8 cellular contexts compared by ENCODE assay signal in the genomic region with DNA sequence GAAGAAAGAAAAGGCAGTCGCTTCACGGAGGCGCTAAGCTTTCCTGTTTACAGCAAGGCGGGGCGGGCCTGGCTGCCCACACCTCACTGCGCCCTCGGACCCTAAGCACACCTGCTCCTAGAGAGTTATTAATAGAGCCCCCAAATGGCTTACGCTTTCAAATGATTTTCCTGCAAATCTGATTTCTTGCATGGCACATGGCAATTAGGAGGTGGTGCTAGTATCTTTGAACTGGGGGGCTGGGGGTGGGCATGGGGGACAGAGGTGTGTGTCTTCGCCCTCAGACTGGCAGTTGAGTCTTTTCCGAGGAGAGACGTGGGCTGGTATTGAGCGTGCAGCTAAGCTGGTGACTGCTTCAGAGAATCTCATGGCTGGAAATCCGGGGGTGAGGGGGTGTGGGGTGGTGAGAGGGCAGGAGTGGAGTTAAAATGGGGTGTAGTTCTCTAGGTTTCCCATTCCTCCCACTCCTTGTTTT. TPM values are rescaled to one million over a fixed set of nuclear protein-coding genes. Genes with fewer than 3 reads are reported as not detected.
DNase-seq lines count a peak whose midpoint lies in the region; ATAC-seq and TF ChIP-seq lines count a peak whose summit lies in the region.

No MANE protein-coding gene starts in this region.

- H2AK5ac ChIP-seq in H9 (ENCODE audit: insufficient read length, low read length) = no peak overlapping the region
- peak overlapping the region; percentile 23 for H2AK5ac ChIP-seq in neuronal stem cell (ENCODE audit: low read depth, low read length)
- H2AK5ac ChIP-seq in trophoblast cell (ENCODE audit: low read length) = no peak overlapping the region

- H3K4me1 ChIP-seq in H9 (ENCODE audit: insufficient read depth, low read length) = peaks cover 2% of the 10 kb centered on the region; the same call in 1 of the 2 replicates
- peaks cover 6 to 21% of the 10 kb centered on the region in 2 donors for H3K4me1 ChIP-seq in duodenal mucosa (ENCODE audit: control insufficient read depth in 1 of 2, insufficient read depth in 2 of 2, low read length in 2 of 2)
- H3K4me1 ChIP-seq in neuronal stem cell (ENCODE audit: control insufficient read depth in 2 of 2, insufficient read depth in 1 of 2, low read depth in 1 of 2, low read length in 2 of 2) = peaks cover 5 to 8% of the 10 kb centered on the region in 2 donors
- H3K4me1 ChIP-seq in trophoblast cell (ENCODE audit: control insufficient read depth in 1 of 2, insufficient read depth in 2 of 2, low read length in 2 of 2) = peaks cover 0 to 4% of the 10 kb centered on the region in 2 experiments

- H3K23ac ChIP-seq in H9 (ENCODE audit: insufficient read length, low read depth, low read length) (no peak overlapping the region), neuronal stem cell (ENCODE audit: low read depth, low read length, poor library complexity) (no peak overlapping the region), trophoblast cell (ENCODE audit: low read length) (no peak overlapping the region)

- H2BK12ac ChIP-seq in H9 (ENCODE audit: insufficient read length, low read depth, low read length) (no peak overlapping the region), neuronal stem cell (ENCODE audit: low read length) (no peak overlapping the region), trophoblast cell (ENCODE audit: low read length) (no peak overlapping the region)

- H2AFZ ChIP-seq in H9 (ENCODE audit: low read length) = no peak overlapping the region
- H2AFZ ChIP-seq in neuronal stem cell (ENCODE audit: low read length) = peak overlapping the region; percentile 17
- no peak overlapping the region for H2AFZ ChIP-seq in trophoblast cell (ENCODE audit: insufficient read depth, low read length, poor library complexity)

- H3K79me2 ChIP-seq in H9 (ENCODE audit: insufficient read depth, low read length) (no peaks in the 10 kb centered on the region), trophoblast cell (ENCODE audit: control insufficient read depth, insufficient read depth, low read length, poor library complexity) (no peaks in the 10 kb centered on the region)

- H4K20me1 ChIP-seq in H9 (ENCODE audit: control insufficient read depth, insufficient read depth, insufficient read length) = no peaks in the 10 kb centered on the region

- H3K36me3 ChIP-seq in duodenal mucosa (ENCODE audit: control insufficient read depth in 1 of 2, insufficient read depth in 2 of 2, low read length in 2 of 2) (no peaks in the 10 kb centered on the region), neuronal stem cell (replicated peaks in 1 of 2; ENCODE audit: control insufficient read depth in 2 of 2, insufficient read depth in 2 of 2, low read length in 2 of 2) (peaks cover 18 to 43% of the 10 kb centered on the region in 2 donors), trophoblast cell (ENCODE audit: control insufficient read depth in 1 of 2, insufficient read depth in 2 of 2, low read length in 2 of 2) (no peaks in the 10 kb centered on the region)

- H2BK15ac ChIP-seq in H9 (ENCODE audit: low read depth, low read length) (no peak overlapping the region), neuronal stem cell (ENCODE audit: low read length) (no peak overlapping the region)

- peak overlapping the region; percentile 18 to 91; a peak in 4 of 5 replicates for H3K4me3 Mint-ChIP-seq in H9

- DNase-seq in H9 = no peak
- DNase-seq in neuronal stem cell (ENCODE audit: low spot score) = no peak
- no peak for DNase-seq in trophoblast cell
- no peak for DNase-seq in globus pallidus (ENCODE audit: low spot score)
- DNase-seq in COR-L47 (lab: John Stamatoyannopoulos, UW) = no peak

- H3K14ac ChIP-seq in H9 (ENCODE audit: insufficient read depth, low read length) = no peak overlapping the region
- no peak overlapping the region for H3K14ac ChIP-seq in neuronal stem cell (ENCODE audit: low read length)
- no peak overlapping the region for H3K14ac ChIP-seq in trophoblast cell (ENCODE audit: low read length)

- no peak overlapping the region for H4K5ac ChIP-seq in H9 (ENCODE audit: insufficient read length, low read depth, low read length)

- H3K56ac ChIP-seq in H9 (ENCODE audit: insufficient read length, low read depth, low read length) = no peak overlapping the region

- H2BK120ac ChIP-seq in H9 (ENCODE audit: low read depth, low read length, poor library complexity, severe bottlenecking) (no peak overlapping the region), neuronal stem cell (ENCODE audit: low read depth, low read length) (no peak overlapping the region), trophoblast cell (ENCODE audit: insufficient read depth, low read length, poor library complexity) (no peak overlapping the region)

- H3K4me2 ChIP-seq in H9 (ENCODE audit: insufficient read depth, insufficient read length, low read length) (peak overlapping the region; percentile 67), neuronal stem cell (ENCODE audit: insufficient read depth, low read length, poor library complexity, severe bottlenecking) (peak overlapping the region; percentile 63), trophoblast cell (ENCODE audit: low read length) (no peak overlapping the region)

- no peak overlapping the region for H3T11ph ChIP-seq in H9 (ENCODE audit: low read length)

- no peak overlapping the region for H4K8ac ChIP-seq in H9 (replicated peaks; ENCODE audit: insufficient read length, low read depth, low read length)
- H4K8ac ChIP-seq in neuronal stem cell (ENCODE audit: low read depth, low read length) = no peak overlapping the region
- no peak overlapping the region for H4K8ac ChIP-seq in trophoblast cell (ENCODE audit: low read depth, low read length)

- peaks cover 24 to 29% of the 10 kb centered on the region in 2 experiments for H3K4me1 Mint-ChIP-seq in H9

- H3K9me3 ChIP-seq in H9 (ENCODE audit: control insufficient read depth, low read depth, low read length) = no peaks in the 10 kb centered on the region
- no peaks in the 10 kb centered on the region for H3K9me3 ChIP-seq in duodenal mucosa (ENCODE audit: control insufficient read depth in 1 of 2, low read length in 2 of 2)
- H3K9me3 ChIP-seq in neuronal stem cell (replicated peaks in 1 of 2; ENCODE audit: control insufficient read depth in 2 of 2, insufficient read depth in 1 of 2, low read depth in 1 of 2, low read length in 2 of 2) = peaks cover 0 to 7% of the 10 kb centered on the region in 2 donors
- no peaks in the 10 kb centered on the region for H3K9me3 ChIP-seq in trophoblast cell (ENCODE audit: insufficient read depth, low read depth, low read length)

- H3K4ac ChIP-seq in H9 (ENCODE audit: low read depth, low read length) (no peak overlapping the region), neuronal stem cell (ENCODE audit: low read length) (no peak overlapping the region), trophoblast cell (ENCODE audit: low read depth, low read length) (no peak overlapping the region)

- no CpG with 5 or more reads among the region's 13 CpGs for WGBS in H9 (ENCODE audit: extremely low coverage, insufficient read length, low lambda C conversion rate)
- WGBS in neuronal stem cell (ENCODE audit: extremely low coverage in 2 of 2, insufficient read length in 2 of 2, insufficient replicate concordance in 1 of 2), 2 donors = no CpG with 5 or more reads among the region's 13 CpGs
- no CpG with 5 or more reads among the region's 13 CpGs for WGBS in trophoblast cell (ENCODE audit: extremely low coverage, insufficient coverage, insufficient read length)

- peaks cover 62% of the 10 kb centered on the region for H3K27me3 Mint-ChIP-seq in H9 (ENCODE audit: low read depth)

- H3K9ac ChIP-seq in H9 (ENCODE audit: extremely low read depth, insufficient read length, low read length) = no peak overlapping the region
- no peak overlapping the region for H3K9ac ChIP-seq in duodenal mucosa (ENCODE audit: low read depth in 1 of 2, low read length in 2 of 2)
- peak overlapping the region; percentile 78 for H3K9ac ChIP-seq in neuronal stem cell (ENCODE audit: low read depth, low read length, poor library complexity)
- no peak overlapping the region for H3K9ac ChIP-seq in trophoblast cell (ENCODE audit: low read length)

- no peak overlapping the region for H4K91ac ChIP-seq in H9 (ENCODE audit: insufficient read length, low read depth, low read length)
- no peak overlapping the region for H4K91ac ChIP-seq in neuronal stem cell (ENCODE audit: low read depth, low read length, poor library complexity)
- H4K91ac ChIP-seq in trophoblast cell (ENCODE audit: low read depth, low read length) = no peak overlapping the region

- peaks cover 14% of the 10 kb centered on the region; the same call in 1 of the 2 replicates for H3K27me3 ChIP-seq in H9 (ENCODE audit: insufficient read depth, low read length)
- H3K27me3 ChIP-seq in duodenal mucosa (ENCODE audit: control insufficient read depth in 1 of 2, insufficient read depth in 2 of 2, low read length in 2 of 2) = peaks cover 14 to 41% of the 10 kb centered on the region in 2 donors
- no peaks in the 10 kb centered on the region for H3K27me3 ChIP-seq in neuronal stem cell (ENCODE audit: control insufficient read depth in 3 of 3, insufficient read depth in 3 of 3, low read depth in 1 of 3, low read length in 3 of 3)
- peaks cover 16% of the 10 kb centered on the region for H3K27me3 ChIP-seq in trophoblast cell (ENCODE audit: insufficient read depth, low read length)

- ATAC-seq in activated CD4-positive, CD25-positive, alpha-beta regulatory T cell treated with anti-CD3 and anti-CD28 coated beads, Interleukin-2, amount 50 U/mL, for 24 hours = peak; percentile 10 to 18
- no peak for ATAC-seq in HG02610 (IDR thresholded peaks at IDR 0.05; ENCODE audit: unreplicated experiment)

- H4K12ac ChIP-seq in trophoblast cell (ENCODE audit: low read depth, low read length) = no peak overlapping the region

- H3K18ac ChIP-seq in H9 (ENCODE audit: insufficient read length, low read depth, low read length) (no peak overlapping the region), neuronal stem cell (ENCODE audit: low read length) (peak overlapping the region; percentile 65), trophoblast cell (ENCODE audit: low read length) (no peak overlapping the region)

- no peaks in the 10 kb centered on the region; a peak in 1 of 5 replicates for H3K9me3 Mint-ChIP-seq in H9

- no peak for TF ChIP-seq CTCF in H9 (conservative IDR thresholded peaks at IDR 0.05)

- H3K23me2 ChIP-seq in H9 (ENCODE audit: insufficient read length, low read depth, low read length, poor library complexity, severe bottlenecking) = peaks cover 27% of the 10 kb centered on the region

- H3K79me1 ChIP-seq in H9 (ENCODE audit: insufficient read depth, low read depth, low read length, poor library complexity, severe bottlenecking) (no peaks in the 10 kb centered on the region), neuronal stem cell (ENCODE audit: low read depth, low read length) (peaks cover 3% of the 10 kb centered on the region), trophoblast cell (ENCODE audit: low read length) (no peaks in the 10 kb centered on the region)

- no peak overlapping the region for H2BK20ac ChIP-seq in H9 (ENCODE audit: low read depth, low read length, poor library complexity, severe bottlenecking)

- H3K27ac ChIP-seq in H9 (ENCODE audit: insufficient read length, low read depth, low read length) (no peak overlapping the region), duodenal mucosa (ENCODE audit: low read depth, low read length) (no peak overlapping the region), neuronal stem cell (replicated peaks; ENCODE audit: low read length) (no peak overlapping the region), trophoblast cell (ENCODE audit: low read depth, low read length) (no peak overlapping the region)

- H3K27ac Mint-ChIP-seq in H9 = no peak overlapping the region

- peaks cover 0 to 11% (median 5%) of the 10 kb centered on the region in 3 experiments; a peak in 5 of 7 replicates for H3K36me3 Mint-ChIP-seq in H9 (ENCODE audit: insufficient read depth in 1 of 3, low read depth in 3 of 3)

- H2BK5ac ChIP-seq in H9 (ENCODE audit: insufficient read length, low read length) (no peak overlapping the region), neuronal stem cell (ENCODE audit: low read length) (no peak overlapping the region), trophoblast cell (ENCODE audit: low read depth, low read length, poor library complexity) (no peak overlapping the region)

- H3K4me3 ChIP-seq in duodenal mucosa (ENCODE audit: low read depth in 1 of 2, low read length in 2 of 2) (peak overlapping the region; percentile 30 to 41), neuronal stem cell (ENCODE audit: low read length in 2 of 2) (peak overlapping the region; percentile 67 to 72), trophoblast cell (ENCODE audit: low read depth, low read length) (no peak overlapping the region)

RNA-seq across cellular contexts. Expression of a gene that starts 1.3 kb away (rescaled TPM):
- total RNA-seq in H9 (2021) = 0.24 and 0.26 TPM in 2 replicates
- polyA plus RNA-seq in neuronal stem cell (2013, experiment 1 of 2) = 19.5 TPM
- 19.0 TPM for polyA plus RNA-seq in neuronal stem cell (2013, experiment 2 of 2)
- polyA plus RNA-seq in trophoblast cell (2013) = 4.1 and 5.7 TPM in 2 replicates
